In genomic region chr19:42283248-42284065, GRCh38 we compare ENCODE assay signal across 8 cellular contexts. TPM values are rescaled to one million over a fixed set of nuclear protein-coding genes. Genes with fewer than 3 reads are reported as not detected.
DNase-seq lines count a peak whose midpoint lies in the region; ATAC-seq and TF ChIP-seq lines count a peak whose summit lies in the region.

No MANE protein-coding gene starts in this region.

- H3K56ac ChIP-seq in mesendoderm (ENCODE audit: low read length) = peak overlapping the region; percentile 88

- H2BK15ac ChIP-seq in mesendoderm (replicated peaks; ENCODE audit: low read depth) = no peak overlapping the region

- H3K27ac ChIP-seq in CD8-positive, alpha-beta T cell (ENCODE audit: low read depth, low read length) = peak overlapping the region; percentile 94
- H3K27ac ChIP-seq in mesendoderm (ENCODE audit: low read depth, low read length) = peak overlapping the region; percentile 4

- peaks cover 13% of the 10 kb centered on the region for H3K79me2 ChIP-seq in mesendoderm (ENCODE audit: control insufficient read depth, insufficient read depth, low read length)

- peak; percentile 90 to 98 (median 96) for DNase-seq in CD8-positive, alpha-beta T cell
- DNase-seq in HK-2 (ENCODE audit: unreplicated experiment) = peak; percentile 92
- peak; percentile 76 for DNase-seq in NCI-H82 treated with DMSO at 0.1 percent for 48 hours (lab: John Stamatoyannopoulos, UW; ENCODE audit: unreplicated experiment)
- DNase-seq in activated CD8-positive, alpha-beta memory T cell treated with anti-CD3 and anti-CD28 coated beads for 1 hour (ENCODE audit: extremely low read depth in 1 of 2, low read depth in 1 of 2) = peak; percentile 88 to 96
- peak; percentile 89 to 91 (median 89) for DNase-seq in effector memory CD8-positive, alpha-beta T cell
- DNase-seq in mesendoderm = peak; percentile 96
- DNase-seq in stimulated activated CD8-positive, alpha-beta memory T cell treated with anti-CD3 and anti-CD28 coated beads, Interleukin-12 subunit alpha, Interleukin-12 subunit beta, amount 100 ng/mL, for 24 hours (ENCODE audit: extremely low read depth) = peak; percentile 96

- peak overlapping the region; percentile 6 for H2BK5ac ChIP-seq in mesendoderm (ENCODE audit: low read length)

- no CpG with 5 or more reads among the region's 73 CpGs for WGBS in mesendoderm (ENCODE audit: extremely low coverage, insufficient coverage, low lambda C conversion rate)

- no peak overlapping the region for H4K5ac ChIP-seq in mesendoderm (ENCODE audit: low read length)

- peak overlapping the region; percentile 85 for H3K23ac ChIP-seq in mesendoderm (ENCODE audit: low read length)

- no peak overlapping the region for H3K4me3 Mint-ChIP-seq in CD8-positive, alpha-beta T cell
- H3K4me3 Mint-ChIP-seq in effector memory CD8-positive, alpha-beta T cell = no peak overlapping the region

- peak overlapping the region; percentile 87 for H3K9ac ChIP-seq in mesendoderm (ENCODE audit: low read length)

- peak overlapping the region; percentile 94 for H3K4me2 ChIP-seq in mesendoderm (ENCODE audit: low read length)

- H3K36me3 Mint-ChIP-seq in CD8-positive, alpha-beta T cell = peaks cover 26% of the 10 kb centered on the region
- H3K36me3 Mint-ChIP-seq in effector memory CD8-positive, alpha-beta T cell (ENCODE audit: insufficient read depth) = peaks cover 36% of the 10 kb centered on the region

- CTCF ChIA-PET in CD8-positive, alpha-beta T cell (lab: Charles Lee) = interaction anchor here (0.7 to 0.9 kb wide), 3 partner anchors 13 to 175 kb away, joined by 3 to 4 read pairs (median 3); no protein-coding TSS in a partner anchor

- peaks cover 47% of the 10 kb centered on the region for H3K4me1 Mint-ChIP-seq in CD8-positive, alpha-beta T cell (ENCODE audit: low read depth)
- peaks cover 37 to 41% of the 10 kb centered on the region in 2 donors for H3K4me1 Mint-ChIP-seq in effector memory CD8-positive, alpha-beta T cell (ENCODE audit: low read depth in 2 of 2)

- H3K27me3 ChIP-seq in CD8-positive, alpha-beta T cell (ENCODE audit: insufficient read depth, low read length) = no peaks in the 10 kb centered on the region
- H3K27me3 ChIP-seq in mesendoderm (ENCODE audit: insufficient read depth, low read length, poor library complexity) = no peaks in the 10 kb centered on the region

- H2BK120ac ChIP-seq in mesendoderm (ENCODE audit: low read depth, low read length) = no peak overlapping the region

- no peak overlapping the region for H3K4ac ChIP-seq in mesendoderm (ENCODE audit: low read depth, low read length)

- no peak for TF ChIP-seq CTCF in CD8-positive, alpha-beta T cell (IDR thresholded peaks at IDR 0.05)

- intact Hi-C loops in CD8-positive, alpha-beta T cell (cut with DNase I, micrococcal nuclease) = loop anchor here (1.0 to 5.0 kb wide), 13 partner anchors 15 to 150 kb away; partner anchors contain the start of genes PAFAH1B3 (in 2 of the 2), PRR19 (in 2 of the 2), DEDD2 (in 1 of the 2) and ERF (in 1 of the 2)

- H3K79me1 ChIP-seq in mesendoderm (ENCODE audit: low read length) = peaks cover 18% of the 10 kb centered on the region

- no peaks in the 10 kb centered on the region for H3K36me3 ChIP-seq in CD8-positive, alpha-beta T cell (ENCODE audit: insufficient read depth, low read length)
- H3K36me3 ChIP-seq in mesendoderm (ENCODE audit: control insufficient read depth, insufficient read depth, low read length) = no peaks in the 10 kb centered on the region

- H3K4me1 ChIP-seq in CD8-positive, alpha-beta T cell (ENCODE audit: insufficient read depth, low read length) = peaks cover 47% of the 10 kb centered on the region
- H3K4me1 ChIP-seq in mesendoderm (ENCODE audit: control insufficient read depth, low read depth, low read length) = peaks cover 13% of the 10 kb centered on the region

- peak overlapping the region; percentile 59 for H3K4me3 ChIP-seq in CD8-positive, alpha-beta T cell (ENCODE audit: low read depth, low read length)
- peak overlapping the region; percentile 41 for H3K4me3 ChIP-seq in mesendoderm (ENCODE audit: low read length)

- no peaks in the 10 kb centered on the region for H3K9me3 ChIP-seq in CD8-positive, alpha-beta T cell (ENCODE audit: low read length)

- ATAC-seq in CD8-positive, alpha-beta T cell = peak; percentile 69
- peak; percentile 42 for ATAC-seq in GM19455 (IDR thresholded peaks at IDR 0.05; ENCODE audit: unreplicated experiment)
- ATAC-seq in effector memory CD8-positive, alpha-beta T cell (replicated peaks) = peak; percentile 64

- no peak overlapping the region for H4K8ac ChIP-seq in mesendoderm (ENCODE audit: low read depth, low read length)

- POLR2A ChIA-PET in CD8-positive, alpha-beta T cell (lab: Charles Lee) = interaction anchor here (1.4 to 2.4 kb wide), 3 partner anchors 14 to 41 kb away, joined by 4 to 14 read pairs (median 10); partner anchors contain the start of genes CIC and GSK3A

- H3K9me3 Mint-ChIP-seq in CD8-positive, alpha-beta T cell = no peaks in the 10 kb centered on the region
- no peaks in the 10 kb centered on the region for H3K9me3 Mint-ChIP-seq in effector memory CD8-positive, alpha-beta T cell

- H2AK5ac ChIP-seq in mesendoderm (ENCODE audit: low read length) = peak overlapping the region; percentile 6

- peak overlapping the region; percentile 93 for H3K18ac ChIP-seq in mesendoderm (ENCODE audit: low read length)

- H3K27ac Mint-ChIP-seq in CD8-positive, alpha-beta T cell = no peak overlapping the region
- no peak overlapping the region for H3K27ac Mint-ChIP-seq in effector memory CD8-positive, alpha-beta T cell

- H3K27me3 Mint-ChIP-seq in CD8-positive, alpha-beta T cell (ENCODE audit: low read depth) = no peaks in the 10 kb centered on the region
- no peaks in the 10 kb centered on the region for H3K27me3 Mint-ChIP-seq in effector memory CD8-positive, alpha-beta T cell

RNA-seq across cellular contexts. Expression of gene CIC, which starts 14.4 kb away (rescaled TPM):
- total RNA-seq in CD8-positive, alpha-beta T cell = 100 to 1,000 TPM; 111 to 112 TPM
- polyA plus RNA-seq in mesendoderm (2013, experiment 1 of 2) = 21.7 TPM
- 22.2 TPM for polyA plus RNA-seq in mesendoderm (2013, experiment 2 of 2)

RNA-seq across cellular contexts. Expression of gene PRR19, which starts 18.5 kb away (rescaled TPM):
- under 1 TPM in 1 of 2 experiments, not detected in 1; 0.19 TPM for total RNA-seq in CD8-positive, alpha-beta T cell
- polyA plus RNA-seq in mesendoderm (2013, experiment 1 of 2) = 4.3 TPM
- polyA plus RNA-seq in mesendoderm (2013, experiment 2 of 2) = 4.4 TPM

RNA-seq across cellular contexts. Expression of gene PAFAH1B3, which starts 19.0 kb away (rescaled TPM):
- 10 to 100 TPM; 10.1 to 13.5 TPM for total RNA-seq in CD8-positive, alpha-beta T cell
- polyA plus RNA-seq in mesendoderm (2013, experiment 1 of 2) = 81.4 TPM
- 78.9 TPM for polyA plus RNA-seq in mesendoderm (2013, experiment 2 of 2)

RNA-seq across cellular contexts. Expression of gene ERF, which starts 28.5 kb away (rescaled TPM):
- total RNA-seq in CD8-positive, alpha-beta T cell = 10 to 100 TPM; 92.1 to 95.1 TPM
- polyA plus RNA-seq in mesendoderm (2013, experiment 1 of 2) = 42.7 TPM
- polyA plus RNA-seq in mesendoderm (2013, experiment 2 of 2) = 42.7 TPM

RNA-seq across cellular contexts. Expression of gene TMEM145, which starts 29.7 kb away (rescaled TPM):
- not detected for total RNA-seq in CD8-positive, alpha-beta T cell
- polyA plus RNA-seq in mesendoderm (2013, experiment 1 of 2) = 1.2 TPM
- 1.2 TPM for polyA plus RNA-seq in mesendoderm (2013, experiment 2 of 2)

Comparison
In these comparisons a context has a peak if more than half of its experiments do, and no peak if none do; other contexts are left out.
1. Peak in every context shown above with its lines: DNase-seq, ATAC-seq, H3K4me3 ChIP-seq and H3K27ac ChIP-seq.